Comparison of ENCODE assay signal across 1 cellular context in genomic region chr5:71877511-71877910, GRCh38.
TF ChIP-seq lines count a peak whose summit lies in the region.

No MANE protein-coding gene starts in this region.

TF ChIP-seq in GM12878, 131 proteins besides CTCF, POLR2A, EP300 and RAD21 (continued from another document):
- TF ChIP-seq, protein P1, sequence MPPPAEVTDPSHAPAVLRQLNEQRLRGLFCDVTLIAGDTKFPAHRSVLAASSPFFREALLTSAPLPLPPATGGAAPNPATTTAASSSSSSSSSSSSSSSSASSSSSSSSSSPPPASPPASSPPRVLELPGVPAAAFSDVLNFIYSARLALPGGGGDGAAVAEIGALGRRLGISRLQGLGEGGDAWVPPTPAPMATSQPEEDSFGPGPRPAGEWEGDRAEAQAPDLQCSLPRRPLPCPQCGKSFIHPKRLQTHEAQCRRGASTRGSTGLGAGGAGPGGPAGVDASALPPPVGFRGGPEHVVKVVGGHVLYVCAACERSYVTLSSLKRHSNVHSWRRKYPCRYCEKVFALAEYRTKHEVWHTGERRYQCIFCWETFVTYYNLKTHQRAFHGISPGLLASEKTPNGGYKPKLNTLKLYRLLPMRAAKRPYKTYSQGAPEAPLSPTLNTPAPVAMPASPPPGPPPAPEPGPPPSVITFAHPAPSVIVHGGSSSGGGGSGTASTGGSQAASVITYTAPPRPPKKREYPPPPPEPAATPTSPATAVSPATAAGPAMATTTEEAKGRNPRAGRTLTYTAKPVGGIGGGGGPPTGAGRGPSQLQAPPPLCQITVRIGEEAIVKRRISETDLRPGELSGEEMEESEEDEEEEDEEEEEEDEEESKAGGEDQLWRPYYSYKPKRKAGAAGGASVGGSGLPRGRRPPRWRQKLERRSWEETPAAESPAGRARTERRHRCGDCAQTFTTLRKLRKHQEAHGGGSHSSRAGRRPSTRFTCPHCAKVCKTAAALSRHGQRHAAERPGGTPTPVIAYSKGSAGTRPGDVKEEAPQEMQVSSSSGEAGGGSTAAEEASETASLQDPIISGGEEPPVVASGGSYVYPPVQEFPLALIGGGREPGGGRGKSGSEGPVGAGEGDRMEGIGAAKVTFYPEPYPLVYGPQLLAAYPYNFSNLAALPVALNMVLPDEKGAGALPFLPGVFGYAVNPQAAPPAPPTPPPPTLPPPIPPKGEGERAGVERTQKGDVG (CRISPR knock-in tag; IDR thresholded peaks at IDR 0.05) = no peak
- TF ChIP-seq PRDM15 (CRISPR knock-in tag; IDR thresholded peaks at IDR 0.05) = no peak
- no peak for TF ChIP-seq NR2C1 (IDR thresholded peaks at IDR 0.05)
- TF ChIP-seq TCF12 (IDR thresholded peaks at IDR 0.05; ENCODE audit: low read depth, low read length) = no peak
- TF ChIP-seq CBFB (IDR thresholded peaks at IDR 0.05; ENCODE audit: low read depth) = no peak
- no peak for TF ChIP-seq RUNX3 (IDR thresholded peaks at IDR 0.05; ENCODE audit: low read length)
- no peak for TF ChIP-seq ZNF274 (IDR thresholded peaks at IDR 0.05; ENCODE audit: insufficient read depth, insufficient read length)
- TF ChIP-seq SMAD5 (IDR thresholded peaks at IDR 0.05; ENCODE audit: low read depth) = no peak
- TF ChIP-seq LARP7 (IDR thresholded peaks at IDR 0.05) = no peak
- TF ChIP-seq DPF2 (IDR thresholded peaks at IDR 0.05) = no peak
- peak; percentile 16 for TF ChIP-seq MEF2B (IDR thresholded peaks at IDR 0.05; ENCODE audit: partially characterized antibody, poor library complexity, severe bottlenecking)
- no peak for TF ChIP-seq RAD51 (IDR thresholded peaks at IDR 0.05)
- no peak for TF ChIP-seq SUZ12 (IDR thresholded peaks at IDR 0.05; ENCODE audit: unreplicated experiment)
- no peak for TF ChIP-seq CEBPZ (IDR thresholded peaks at IDR 0.05; ENCODE audit: low read depth, low read length)
- TF ChIP-seq, protein P2, sequence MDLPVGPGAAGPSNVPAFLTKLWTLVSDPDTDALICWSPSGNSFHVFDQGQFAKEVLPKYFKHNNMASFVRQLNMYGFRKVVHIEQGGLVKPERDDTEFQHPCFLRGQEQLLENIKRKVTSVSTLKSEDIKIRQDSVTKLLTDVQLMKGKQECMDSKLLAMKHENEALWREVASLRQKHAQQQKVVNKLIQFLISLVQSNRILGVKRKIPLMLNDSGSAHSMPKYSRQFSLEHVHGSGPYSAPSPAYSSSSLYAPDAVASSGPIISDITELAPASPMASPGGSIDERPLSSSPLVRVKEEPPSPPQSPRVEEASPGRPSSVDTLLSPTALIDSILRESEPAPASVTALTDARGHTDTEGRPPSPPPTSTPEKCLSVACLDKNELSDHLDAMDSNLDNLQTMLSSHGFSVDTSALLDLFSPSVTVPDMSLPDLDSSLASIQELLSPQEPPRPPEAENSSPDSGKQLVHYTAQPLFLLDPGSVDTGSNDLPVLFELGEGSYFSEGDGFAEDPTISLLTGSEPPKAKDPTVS (IDR thresholded peaks at IDR 0.05; ENCODE audit: low read depth, low read length) = no peak
- peak in 1 of 2 experiments; percentile 21; a peak in 1 of 4 replicates for TF ChIP-seq IKZF2 (IDR thresholded peaks at IDR 0.05)
